In genomic region chr16:21820028-21820907, GRCh38 we compare ENCODE assay signal across 8 cellular contexts. TPM values are rescaled to one million over a fixed set of nuclear protein-coding genes. Genes with fewer than 3 reads are reported as not detected.
DNase-seq lines count a peak whose midpoint lies in the region; ATAC-seq and TF ChIP-seq lines count a peak whose summit lies in the region.
"Not testable (repeated sequence)": the region's sequence is repeated elsewhere in the genome, so short reads cannot be mapped to it uniquely, and the experiment has no call there.

No MANE protein-coding gene starts in this region.

- peak overlapping the region; percentile 85 for H3K27ac ChIP-seq in colonic mucosa

- peak overlapping the region; percentile 68 to 72 for H3K9ac ChIP-seq in colonic mucosa (ENCODE audit: low read depth in 2 of 2, low read length in 2 of 2)

- H3K36me3 ChIP-seq in colonic mucosa: not testable (repeated sequence)

- peak; percentile 23 for DNase-seq in AG09319 (ENCODE audit: extremely low read depth, low read depth)
- peak; percentile 33 to 86 for DNase-seq in NCI-H446 (lab: John Stamatoyannopoulos, UW)
- peak; percentile 82 for DNase-seq in activated CD4-positive, alpha-beta T cell treated with anti-CD3 and anti-CD28 coated beads for 48 hours
- DNase-seq in colonic mucosa: peak; percentile 80
- DNase-seq in left kidney (ENCODE audit: low read depth, low spot score): peak; percentile 91
- DNase-seq in stimulated activated CD4-positive, alpha-beta T cell treated with anti-CD3 and anti-CD28 coated beads, Interleukin-15, amount 100 ng/mL, for 1 hour (ENCODE audit: low read depth in 1 of 2, low spot score in 1 of 2): peak; percentile 37 to 55

- intact Hi-C loops in colonic mucosa (cut with DNase I): not testable (repeated sequence)

- not testable (repeated sequence) for H3K4me1 ChIP-seq in colonic mucosa

- not testable (repeated sequence) for H3K9me3 ChIP-seq in colonic mucosa

- TF ChIP-seq CTCF in AG09319 (IDR thresholded peaks at IDR 0.05; ENCODE audit: low read depth, low read length); colonic mucosa (IDR thresholded peaks at IDR 0.05): not testable (repeated sequence)

- H3K27me3 ChIP-seq in colonic mucosa: not testable (repeated sequence)

- peak overlapping the region; percentile 41 for H3K4me3 ChIP-seq in colonic mucosa

- ATAC-seq in GM19035 (IDR thresholded peaks at IDR 0.05; ENCODE audit: unreplicated experiment) (peak; percentile 95), HG03342 (IDR thresholded peaks at IDR 0.05; ENCODE audit: unreplicated experiment) (peak; percentile 91)

RNA-seq across cellular contexts. Expression of gene NPIPB4, which starts 37.3 kb away (rescaled TPM):
- 100 to 1,000 TPM in 1 of 2 donors, 10 to 100 TPM in 1; 45.7 to 109 TPM for total RNA-seq in colonic mucosa

Comparison
In these comparisons a context has a peak if more than half of its experiments do, and no peak if none do; other contexts are left out.
1. Peak in every context shown above with its lines: DNase-seq, ATAC-seq, H3K4me3 ChIP-seq and H3K27ac ChIP-seq.
2. DNase-seq: peak in every context shown above with its lines; median percentile 91 in left kidney; 82 in activated CD4-positive, alpha-beta T cell treated with anti-CD3 and anti-CD28 coated beads for 48 hours; 80 in colonic mucosa; 60 in NCI-H446; 46 in stimulated activated CD4-positive, alpha-beta T cell treated with anti-CD3 and anti-CD28 coated beads, Interleukin-15, amount 100 ng/mL, for 1 hour; 23 in AG09319.